8 cellular contexts compared by ENCODE assay signal in genomic region chr4:47031713-47032404, GRCh38. TPM values are rescaled to one million over a fixed set of nuclear protein-coding genes. Genes with fewer than 3 reads are reported as not detected.
A peak's percentile ranks its signal among the peaks of the same experiment; 100 is the strongest.
DNase-seq lines count a peak whose midpoint lies in the region; ATAC-seq and TF ChIP-seq lines count a peak whose summit lies in the region.

No MANE protein-coding gene starts in this region.

- no peaks in the 10 kb centered on the region for H3K9me2 ChIP-seq in hepatocyte (replicated peaks; ENCODE audit: insufficient read depth)

- no peak overlapping the region for H3K27ac ChIP-seq in CD4-positive, alpha-beta memory T cell (ENCODE audit: low read depth, low read length)
- H3K27ac ChIP-seq in hepatocyte, result no peak overlapping the region

- under 1% methylated on average over 18 of the region's 19 CpGs for WGBS in hepatocyte (ENCODE audit: low lambda C conversion rate, missing lambda C conversion rate)

- H4K20me1 ChIP-seq in hepatocyte (ENCODE audit: insufficient read depth, poor library complexity, severe bottlenecking), result no peaks in the 10 kb centered on the region

- H3K4me2 ChIP-seq in hepatocyte, result peak overlapping the region; percentile 94
- peak overlapping the region; percentile 94 for H3K4me2 ChIP-seq in skeletal muscle satellite cell (ENCODE audit: low read length)

- H3K27ac Mint-ChIP-seq in CD4-positive, alpha-beta memory T cell, result peak overlapping the region in 2 of 7 donors; percentile 51 to 62
- H3K27ac Mint-ChIP-seq in activated naive CD8-positive, alpha-beta T cell treated with anti-CD3 and anti-CD28 coated beads, Interleukin-2, amount 10 ng/mL, durations not matched to agents 7 days and 5 days, result no peak overlapping the region

- DNase-seq in CD4-positive, alpha-beta memory T cell, result peak in 2 of 5 donors; percentile 9 to 25
- DNase-seq in activated naive CD8-positive, alpha-beta T cell treated with anti-CD3 and anti-CD28 coated beads, Interleukin-2, amount 10 ng/mL, durations not matched to agents 7 days and 5 days, result no peak
- peak; percentile 35 for DNase-seq in hepatocyte (ENCODE audit: low spot score)
- no peak for DNase-seq in effector CD4-positive, alpha-beta T cell
- no peak for DNase-seq in NCI-H2029 treated with DMSO at 0.1 percent for 48 hours (lab: John Stamatoyannopoulos, UW)

- TF ChIP-seq CTCF in hepatocyte (IDR thresholded peaks at IDR 0.05; ENCODE audit: poor library complexity), result no peak

- H2AFZ ChIP-seq in hepatocyte, result peak overlapping the region; percentile 91

- H3K4me1 ChIP-seq in CD4-positive, alpha-beta memory T cell (ENCODE audit: insufficient read depth, low read length), result peaks cover 22% of the 10 kb centered on the region
- H3K4me1 ChIP-seq in hepatocyte (ENCODE audit: insufficient read depth) (no peaks in the 10 kb centered on the region), skeletal muscle satellite cell (ENCODE audit: control insufficient read depth, insufficient read depth, low read length) (peaks cover 15% of the 10 kb centered on the region)

- intact Hi-C loops in CD4-positive, alpha-beta memory T cell (cut with micrococcal nuclease), result loop anchor here (5.0 kb wide), 1 partner anchor 185 kb away; no protein-coding TSS in a partner anchor

- no peaks in the 10 kb centered on the region for H3K36me3 ChIP-seq in CD4-positive, alpha-beta memory T cell (ENCODE audit: insufficient read depth, low read length)
- no peaks in the 10 kb centered on the region for H3K36me3 ChIP-seq in hepatocyte (replicated peaks; ENCODE audit: insufficient read depth, low read depth)
- no peaks in the 10 kb centered on the region for H3K36me3 ChIP-seq in skeletal muscle satellite cell (ENCODE audit: insufficient read depth, low read length)

- H3K27me3 Mint-ChIP-seq in CD4-positive, alpha-beta memory T cell, result peaks cover 27 to 29% of the 10 kb centered on the region in 2 donors
- peaks cover 52% of the 10 kb centered on the region for H3K27me3 Mint-ChIP-seq in activated naive CD8-positive, alpha-beta T cell treated with anti-CD3 and anti-CD28 coated beads, Interleukin-2, amount 10 ng/mL, durations not matched to agents 7 days and 5 days

- H3K36me3 Mint-ChIP-seq in CD4-positive, alpha-beta memory T cell, result peaks cover 0 to 4% of the 10 kb centered on the region in 2 donors
- no peaks in the 10 kb centered on the region for H3K36me3 Mint-ChIP-seq in activated naive CD8-positive, alpha-beta T cell treated with anti-CD3 and anti-CD28 coated beads, Interleukin-2, amount 10 ng/mL, durations not matched to agents 7 days and 5 days

- CTCF ChIA-PET in CD4-positive, alpha-beta memory T cell (lab: Charles Lee; ENCODE audit: partially characterized antibody), result interaction anchor here (1.5 kb wide), 1 partner anchor 187 kb away, joined by 3 read pairs; no protein-coding TSS in a partner anchor

- peaks cover 28% of the 10 kb centered on the region for H3K27me3 ChIP-seq in CD4-positive, alpha-beta memory T cell (ENCODE audit: insufficient read depth, low read length)
- H3K27me3 ChIP-seq in hepatocyte, result no peaks in the 10 kb centered on the region
- peaks cover 57% of the 10 kb centered on the region for H3K27me3 ChIP-seq in skeletal muscle satellite cell (ENCODE audit: control insufficient read depth, insufficient read depth, low read length)

- no peak overlapping the region for H3K9ac ChIP-seq in skeletal muscle satellite cell (ENCODE audit: low read depth, low read length)

- H3K4me1 Mint-ChIP-seq in CD4-positive, alpha-beta memory T cell, result peaks cover 12 to 22% (median 17%) of the 10 kb centered on the region in 4 donors
- peaks cover 15% of the 10 kb centered on the region for H3K4me1 Mint-ChIP-seq in activated naive CD8-positive, alpha-beta T cell treated with anti-CD3 and anti-CD28 coated beads, Interleukin-2, amount 10 ng/mL, durations not matched to agents 7 days and 5 days

- POLR2A ChIA-PET in CD4-positive, alpha-beta memory T cell (lab: Charles Lee; ENCODE audit: partially characterized antibody), result no interaction called here
- POLR2A ChIA-PET in activated naive CD8-positive, alpha-beta T cell treated with anti-CD3 and anti-CD28 coated beads, Interleukin-2, amount 10 ng/mL, durations not matched to agents 7 days and 5 days (lab: Charles Lee), result no interaction called here

- H3K79me2 ChIP-seq in hepatocyte, result no peaks in the 10 kb centered on the region

- H3K4me3 Mint-ChIP-seq in CD4-positive, alpha-beta memory T cell, result peak overlapping the region; percentile 71 to 92 (median 78)
- H3K4me3 Mint-ChIP-seq in activated naive CD8-positive, alpha-beta T cell treated with anti-CD3 and anti-CD28 coated beads, Interleukin-2, amount 10 ng/mL, durations not matched to agents 7 days and 5 days, result peak overlapping the region; percentile 68

- ATAC-seq in HG02870 (IDR thresholded peaks at IDR 0.05; ENCODE audit: unreplicated experiment) (peak; percentile 35), GM19455 (IDR thresholded peaks at IDR 0.05; ENCODE audit: unreplicated experiment) (no peak)
- ATAC-seq in activated naive CD8-positive, alpha-beta T cell treated with anti-CD3 and anti-CD28 coated beads, Interleukin-2, amount 10 ng/mL, durations not matched to agents 7 days and 5 days (ENCODE audit: low read depth), result no peak

- no peaks in the 10 kb centered on the region for H3K9me3 Mint-ChIP-seq in CD4-positive, alpha-beta memory T cell
- H3K9me3 Mint-ChIP-seq in activated naive CD8-positive, alpha-beta T cell treated with anti-CD3 and anti-CD28 coated beads, Interleukin-2, amount 10 ng/mL, durations not matched to agents 7 days and 5 days, result no peaks in the 10 kb centered on the region

- H3K4me3 ChIP-seq in CD4-positive, alpha-beta memory T cell (ENCODE audit: low read length in 2 of 2), result peak overlapping the region; percentile 23 to 29
- peak overlapping the region; percentile 94 for H3K4me3 ChIP-seq in hepatocyte
- peak overlapping the region; percentile 71 for H3K4me3 ChIP-seq in skeletal muscle satellite cell (ENCODE audit: low read length)

- H3K9me3 ChIP-seq in CD4-positive, alpha-beta memory T cell (ENCODE audit: control insufficient read depth in 1 of 2, low read length in 2 of 2), result no peaks in the 10 kb centered on the region
- H3K9me3 ChIP-seq in hepatocyte (ENCODE audit: low read depth), result no peaks in the 10 kb centered on the region
- H3K9me3 ChIP-seq in skeletal muscle satellite cell (replicated peaks; ENCODE audit: low read length), result no peaks in the 10 kb centered on the region

RNA-seq across cellular contexts. Expression of gene GABRB1, which starts 0.5 kb away (rescaled TPM):
- total RNA-seq in CD4-positive, alpha-beta memory T cell, result not detected
- not detected for polyA plus RNA-seq in CD4-positive, alpha-beta memory T cell
- not detected for total RNA-seq in activated naive CD8-positive, alpha-beta T cell treated with anti-CD3 and anti-CD28 coated beads, Interleukin-2, amount 10 ng/mL, durations not matched to agents 7 days and 5 days
- 2.8 and 4.9 TPM in 2 replicates for total RNA-seq in hepatocyte
- 3.6 and 5.5 TPM in 2 replicates for polyA plus RNA-seq in hepatocyte
- total RNA-seq in skeletal muscle satellite cell (2012; rRNA removed), result not detected in 2 replicates

RNA-seq across cellular contexts. Expression of gene GABRA4, which starts 38.5 kb away (rescaled TPM):
- total RNA-seq in CD4-positive, alpha-beta memory T cell, result not detected
- not detected for polyA plus RNA-seq in CD4-positive, alpha-beta memory T cell
- total RNA-seq in activated naive CD8-positive, alpha-beta T cell treated with anti-CD3 and anti-CD28 coated beads, Interleukin-2, amount 10 ng/mL, durations not matched to agents 7 days and 5 days, result not detected
- 0.73 and 1.2 TPM in 2 replicates for total RNA-seq in hepatocyte
- 0.04 and 0.27 TPM in 2 replicates for polyA plus RNA-seq in hepatocyte
- total RNA-seq in skeletal muscle satellite cell (2012; rRNA removed), result not detected in 2 replicates

Comparison
In these comparisons a context has a peak if more than half of its experiments do, and no peak if none do; other contexts are left out.
1. H3K4me3 ChIP-seq: peak in every context shown above with its lines; median percentile 94 in hepatocyte; 71 in skeletal muscle satellite cell; 26 in CD4-positive, alpha-beta memory T cell.